ENCODE assay signal across 20 cellular contexts in genomic region chr20:62418709-62419487, GRCh38. TPM values are rescaled to one million over a fixed set of nuclear protein-coding genes. Genes with fewer than 3 reads are reported as not detected.
DNase-seq lines count a peak whose midpoint lies in the region; ATAC-seq, FAIRE-seq and TF ChIP-seq lines count a peak whose summit lies in the region.
"Had no signal": no experiment of that assay in that cellular context is flagged by ENCODE, and none has a peak within 500 bp of the region (broad histone marks: within the 10 kb centered on the region; RNA-seq: fewer than 3 reads in every experiment).

No MANE protein-coding gene starts in this region.

- FAIRE-seq in HTR-8/SVneo (lab: Jason Lieb, UNC): peak; percentile 9
- no peak for FAIRE-seq in H1 (lab: Jason Lieb, UNC)
- FAIRE-seq: A204.1, D721Med, GM12892, GM18507 had no signal

- H3K27me3 Mint-ChIP-seq in stimulated activated memory B cell treated with anti-CD40 and anti-IgM and Interleukin-4, amounts not matched to agents 10 μg/mL and 1 μg/mL and 100 μg/mL, for 72 hours: peaks cover 50% of the 10 kb centered on the region
- H3K27me3 Mint-ChIP-seq: CD4-positive, CD25-positive, alpha-beta regulatory T cell; CD8-positive, alpha-beta memory T cell had no signal

- H3K27ac ChIP-seq in H1 (ENCODE audit: low read depth, low read length) (no peak overlapping the region; the same call in 1 of the 2 replicates), gastrocnemius medialis (no peak overlapping the region)

- H3K4me3 ChIP-seq in H1 (ENCODE audit: extremely low read depth in 1 of 4, insufficient read depth in 2 of 4, low read depth in 3 of 4, low read length in 4 of 4) (no peak overlapping the region), gastrocnemius medialis (no peak overlapping the region)
- H3K4me3 ChIP-seq: GM23338 had no signal

- H3K27me3 ChIP-seq in H1 (replicated peaks in 1 of 4; ENCODE audit: control insufficient read depth in 3 of 4, extremely low read depth in 1 of 4, insufficient read depth in 3 of 4, low read length in 3 of 4) (no peaks in the 10 kb centered on the region), gastrocnemius medialis (peaks cover 9 to 13% (median 9%) of the 10 kb centered on the region in 3 donors)
- H3K27me3 ChIP-seq: BE2C had no signal

- H2BK5ac ChIP-seq in H1 (ENCODE audit: low read depth, low read length): no peak overlapping the region; the same call in 1 of the 2 replicates

- no peak overlapping the region for H2AK5ac ChIP-seq in H1 (ENCODE audit: low read depth, low read length)

- no peak overlapping the region for H3K18ac ChIP-seq in H1 (ENCODE audit: extremely low read depth, low read length)

- H2BK20ac ChIP-seq in H1 (ENCODE audit: low read length): no peak overlapping the region

- H3K23me2 ChIP-seq in H1 (ENCODE audit: low read depth, low read length): no peaks in the 10 kb centered on the region

- H3K56ac ChIP-seq in H1 (replicated peaks; ENCODE audit: insufficient read length, low read depth, low read length): no peak overlapping the region

- no peaks in the 10 kb centered on the region for H3K79me2 ChIP-seq in H1 (ENCODE audit: control insufficient read depth in 1 of 2, insufficient read depth in 2 of 2, low read length in 2 of 2)

- no peak for TF ChIP-seq RAD21 in H1 (IDR thresholded peaks at IDR 0.05 in 1 of 2, conservative IDR thresholded peaks at IDR 0.05 in 1 of 2; ENCODE audit: low read depth in 2 of 2, low read length in 2 of 2)

- H3K4me1 Mint-ChIP-seq in stimulated activated memory B cell treated with anti-CD40 and anti-IgM and Interleukin-4, amounts not matched to agents 10 μg/mL and 1 μg/mL and 100 μg/mL, for 72 hours: no peaks in the 10 kb centered on the region
- H3K4me1 Mint-ChIP-seq: CD4-positive, CD25-positive, alpha-beta regulatory T cell had no signal

- no peak overlapping the region for H3K4ac ChIP-seq in H1 (replicated peaks; ENCODE audit: insufficient read length, low read depth, low read length)

- in situ Hi-C loops in gastrocnemius medialis (cut with MboI; ENCODE audit: low sequenced_read_pairs in 4 of 4): no loop called here

- TF ChIP-seq POLR2A in H1 (IDR thresholded peaks at IDR 0.05; ENCODE audit: control extremely low read depth in 1 of 2, low read depth in 2 of 2, low read length in 2 of 2) (no peak), gastrocnemius medialis (IDR thresholded peaks at IDR 0.05) (no peak)

- no peak for ATAC-seq in stimulated activated memory B cell treated with anti-CD40 and anti-IgM and Interleukin-4, amounts not matched to agents 10 μg/mL and 1 μg/mL and 100 μg/mL, for 72 hours
- ATAC-seq in GM21717 (IDR thresholded peaks at IDR 0.05; ENCODE audit: unreplicated experiment) (no peak), gastrocnemius medialis (no peak)
- ATAC-seq: GM23338 had no signal

- no peak for TF ChIP-seq CTCF in H1 (IDR thresholded peaks at IDR 0.05; ENCODE audit: control extremely low read depth in 1 of 3, insufficient read depth in 1 of 3, low read depth in 1 of 3, low read length in 3 of 3)
- no peak for TF ChIP-seq CTCF in gastrocnemius medialis (IDR thresholded peaks at IDR 0.05 in 4 of 5, conservative IDR thresholded peaks at IDR 0.05 in 1 of 5)

- no peak overlapping the region for H3K23ac ChIP-seq in H1 (ENCODE audit: insufficient read length)

- H2BK120ac ChIP-seq in H1 (replicated peaks; ENCODE audit: low read depth, low read length): no peak overlapping the region

- peaks cover 0 to 5% (median 0%) of the 10 kb centered on the region in 4 experiments; a peak in 4 of 7 replicates for H3K4me1 ChIP-seq in H1 (replicated peaks in 1 of 4; ENCODE audit: control insufficient read depth in 3 of 4, insufficient read depth in 4 of 4, low read length in 3 of 4)
- H3K4me1 ChIP-seq in gastrocnemius medialis: no peaks in the 10 kb centered on the region
- H3K4me1 ChIP-seq: BE2C had no signal

- H3K27ac Mint-ChIP-seq in stimulated activated memory B cell treated with anti-CD40 and anti-IgM and Interleukin-4, amounts not matched to agents 10 μg/mL and 1 μg/mL and 100 μg/mL, for 72 hours: no peak overlapping the region
- H3K27ac Mint-ChIP-seq: CD4-positive, CD25-positive, alpha-beta regulatory T cell; CD8-positive, alpha-beta memory T cell; GM23338; H9 had no signal

- peaks cover 0 to 8% of the 10 kb centered on the region in 2 experiments for H4K20me1 ChIP-seq in H1 (replicated peaks in 1 of 2; ENCODE audit: control insufficient read depth in 1 of 2, insufficient read depth in 2 of 2, low read length in 2 of 2)

- intact Hi-C loops in gastrocnemius medialis (cut with DNase I; ENCODE audit: low total_unique reads): no loop called here

- H3K14ac ChIP-seq in H1 (ENCODE audit: insufficient read length): no peak overlapping the region

- no peaks in the 10 kb centered on the region; a peak in 1 of 8 replicates for H3K36me3 ChIP-seq in H1 (ENCODE audit: control insufficient read depth in 2 of 4, insufficient read depth in 4 of 4, low read length in 3 of 4)
- no peaks in the 10 kb centered on the region for H3K36me3 ChIP-seq in gastrocnemius medialis
- H3K36me3 ChIP-seq: BE2C had no signal

- POLR2A ChIA-PET in H1 (lab: Charles Lee; ENCODE audit: partially characterized antibody): interaction anchor here (0.6 to 0.7 kb wide), 2 partner anchors 14 to 41 kb away, joined by 3 to 4 read pairs; no protein-coding TSS in a partner anchor

- DNase-seq in HTR-8/SVneo (ENCODE audit: insufficient read length, low spot score) (no peak), H1 (ENCODE audit: low read depth in 1 of 2, low spot score in 2 of 2) (no peak), gastrocnemius medialis (no peak)
- DNase-seq: ACHN; BE2C; C1 segment of cervical spinal cord; CD4-positive, CD25-positive, alpha-beta regulatory T cell; CD8-positive, alpha-beta memory T cell; COR-L47; DMS79; GDM1; H9 had no signal

- H2AFZ ChIP-seq in H1 (ENCODE audit: low read length): no peak overlapping the region
- H2AFZ ChIP-seq: GM23338 had no signal

- WGBS in H1 (ENCODE audit: extremely low coverage in 1 of 2, insufficient coverage in 1 of 2, insufficient read length in 1 of 2, insufficient replicate concordance in 2 of 2, low coverage in 1 of 2, low lambda C conversion rate in 2 of 2, missing lambda C conversion rate in 1 of 2), 2 experiments: 84% methylated on average over 15 of the region's 19 CpGs; no CpG with 5 or more reads in 1 of the 2 experiments

- H2BK12ac ChIP-seq in H1 (ENCODE audit: low read depth, low read length): no peak overlapping the region

- H3K79me1 ChIP-seq in H1 (ENCODE audit: low read depth, low read length): no peaks in the 10 kb centered on the region

- no peak overlapping the region for H3K4me2 ChIP-seq in H1 (ENCODE audit: insufficient read depth in 1 of 2, low read depth in 2 of 2, low read length in 2 of 2)
- H3K4me2 ChIP-seq: GM23338 had no signal

- 0 out of 2 replicates have a peak overlapping the region, but pooled peaks have one; percentile 29 for H2BK15ac ChIP-seq in H1 (ENCODE audit: low read length)

- H3K9me3 Mint-ChIP-seq in stimulated activated memory B cell treated with anti-CD40 and anti-IgM and Interleukin-4, amounts not matched to agents 10 μg/mL and 1 μg/mL and 100 μg/mL, for 72 hours: peaks cover 4% of the 10 kb centered on the region
- H3K9me3 Mint-ChIP-seq: CD4-positive, CD25-positive, alpha-beta regulatory T cell; CD8-positive, alpha-beta memory T cell; GM23338 had no signal

- H3K9me3 ChIP-seq in H1 (ENCODE audit: insufficient read depth in 2 of 2, low read depth in 1 of 2, low read length in 1 of 2) (no peaks in the 10 kb centered on the region), gastrocnemius medialis (no peaks in the 10 kb centered on the region)
- H3K9me3 ChIP-seq: BE2C had no signal

- no peaks in the 10 kb centered on the region for H3K36me3 Mint-ChIP-seq in stimulated activated memory B cell treated with anti-CD40 and anti-IgM and Interleukin-4, amounts not matched to agents 10 μg/mL and 1 μg/mL and 100 μg/mL, for 72 hours
- H3K36me3 Mint-ChIP-seq: CD4-positive, CD25-positive, alpha-beta regulatory T cell; CD8-positive, alpha-beta memory T cell had no signal

- no peak overlapping the region for H3K9ac ChIP-seq in H1 (replicated peaks in 1 of 4; ENCODE audit: extremely low read depth in 1 of 4, low read depth in 3 of 4, low read length in 3 of 4)

- no peak overlapping the region for H3K4me3 Mint-ChIP-seq in stimulated activated memory B cell treated with anti-CD40 and anti-IgM and Interleukin-4, amounts not matched to agents 10 μg/mL and 1 μg/mL and 100 μg/mL, for 72 hours
- H3K4me3 Mint-ChIP-seq: CD4-positive, CD25-positive, alpha-beta regulatory T cell; CD8-positive, alpha-beta memory T cell; GM23338; H9 had no signal

- H4K5ac ChIP-seq in H1 (ENCODE audit: insufficient read length, low read depth, low read length): no peak overlapping the region

- no peak for TF ChIP-seq EP300 in H1 (IDR thresholded peaks at IDR 0.05; ENCODE audit: borderline replicate concordance in 1 of 2, low read depth in 2 of 2, low read length in 2 of 2)

- no peak overlapping the region for H4K91ac ChIP-seq in H1 (replicated peaks; ENCODE audit: insufficient read length, low read length)

- H4K8ac ChIP-seq in H1 (ENCODE audit: extremely low read depth, insufficient read depth, low read length): peak overlapping the region; percentile 5; the same call in 1 of the 2 replicates

- CTCF ChIA-PET in H1 (lab: Charles Lee; ENCODE audit: partially characterized antibody): interaction anchor here (1.0 to 3.2 kb wide), 5 partner anchors 8 to 130 kb away, joined by 3 to 14 read pairs (median 9); no protein-coding TSS in a partner anchor

RNA-seq across cellular contexts. Expression of gene RBBP8NL, which starts 8.4 kb away (rescaled TPM):
- total RNA-seq in H1 (2021; fragmentation: NEBNext Ultra II Directional; extraction: Animal tissue kit (Norgen Biotek cat#: 25700)): 0.43 and 0.59 TPM in 2 replicates
- 0.48 and 0.88 TPM in 2 replicates for polyA plus RNA-seq in H1 (2011; rRNA removed)
- 0.75 TPM for polyA plus RNA-seq in H1 (2011; cell fraction: cytosol; rRNA removed)
- polyA plus RNA-seq in H1 (2011; cell fraction: nucleus; rRNA removed): 1.4 TPM
- polyA plus RNA-seq in H1 (2012, experiment 1 of 2): 0.55 to 1.1 TPM (median 0.65 TPM) in 4 replicates
- 0.46 TPM for polyA plus RNA-seq in H1 (2012, experiment 2 of 2)
- polyA plus RNA-seq in H1 (2013, experiment 1 of 2): 0.71 TPM
- polyA plus RNA-seq in H1 (2013, experiment 2 of 2): 0.63 TPM
- 0.09 and 0.20 TPM in 2 replicates for polyA minus RNA-seq in H1 (2011; rRNA and poly(A)+ RNA removed)
- polyA minus RNA-seq in H1 (2011; cell fraction: cytosol; rRNA and poly(A)+ RNA removed): 1.4 TPM
- polyA minus RNA-seq in H1 (2011; cell fraction: nucleus; rRNA and poly(A)+ RNA removed): 1.9 TPM
- not detected for total RNA-seq in gastrocnemius medialis
- total RNA-seq: CD4-positive, CD25-positive, alpha-beta regulatory T cell; CD8-positive, alpha-beta memory T cell; Daoy had no signal
- polyA plus RNA-seq: CD4-positive, CD25-positive, alpha-beta regulatory T cell; CD8-positive, alpha-beta memory T cell had no signal

RNA-seq across cellular contexts. Expression of gene CABLES2, which starts 11.8 kb away (rescaled TPM):
- 8.0 TPM in 2 replicates for total RNA-seq in H1 (2021; fragmentation: NEBNext Ultra II Directional; extraction: Animal tissue kit (Norgen Biotek cat#: 25700))
- polyA plus RNA-seq in H1 (2011; rRNA removed): 8.8 and 10.5 TPM in 2 replicates
- 6.5 TPM for polyA plus RNA-seq in H1 (2011; cell fraction: cytosol; rRNA removed)
- 9.7 TPM for polyA plus RNA-seq in H1 (2011; cell fraction: nucleus; rRNA removed)
- polyA plus RNA-seq in H1 (2012, experiment 1 of 2): 8.2 to 10.9 TPM (median 9.6 TPM) in 4 replicates
- polyA plus RNA-seq in H1 (2012, experiment 2 of 2): 7.4 TPM
- polyA plus RNA-seq in H1 (2013, experiment 1 of 2): 5.3 TPM
- 5.6 TPM for polyA plus RNA-seq in H1 (2013, experiment 2 of 2)
- 5.2 and 5.7 TPM in 2 replicates for polyA minus RNA-seq in H1 (2011; rRNA and poly(A)+ RNA removed)
- 7.8 TPM for polyA minus RNA-seq in H1 (2011; cell fraction: cytosol; rRNA and poly(A)+ RNA removed)
- polyA minus RNA-seq in H1 (2011; cell fraction: nucleus; rRNA and poly(A)+ RNA removed): 4.3 TPM
- 1 to 10 TPM; 3.6 to 9.3 (median 4.2) TPM for total RNA-seq in gastrocnemius medialis

RNA-seq across cellular contexts. Expression of gene RPS21, which starts 32.0 kb away (rescaled TPM):
- 1,787 and 1,829 TPM in 2 replicates for total RNA-seq in H1 (2021; fragmentation: NEBNext Ultra II Directional; extraction: Animal tissue kit (Norgen Biotek cat#: 25700))
- 7,219 and 8,331 TPM in 2 replicates for polyA plus RNA-seq in H1 (2011; rRNA removed)
- polyA plus RNA-seq in H1 (2011; cell fraction: cytosol; rRNA removed): 7,720 TPM
- 4,705 TPM for polyA plus RNA-seq in H1 (2011; cell fraction: nucleus; rRNA removed)
- 4,429 to 5,604 TPM (median 4,871 TPM) in 4 replicates for polyA plus RNA-seq in H1 (2012, experiment 1 of 2)
- polyA plus RNA-seq in H1 (2012, experiment 2 of 2): 4,124 TPM
- polyA plus RNA-seq in H1 (2013, experiment 1 of 2): 4,907 TPM
- 4,204 TPM for polyA plus RNA-seq in H1 (2013, experiment 2 of 2)
- 654 and 663 TPM in 2 replicates for polyA minus RNA-seq in H1 (2011; rRNA and poly(A)+ RNA removed)
- 718 TPM for polyA minus RNA-seq in H1 (2011; cell fraction: cytosol; rRNA and poly(A)+ RNA removed)
- polyA minus RNA-seq in H1 (2011; cell fraction: nucleus; rRNA and poly(A)+ RNA removed): 1,108 TPM
- 1,000 to 10,000 TPM; 1,167 to 4,037 (median 2,295) TPM for total RNA-seq in gastrocnemius medialis

RNA-seq across cellular contexts. Expression of gene LAMA5, which starts 51.8 kb away (rescaled TPM):
- total RNA-seq in H1 (2021; fragmentation: NEBNext Ultra II Directional; extraction: Animal tissue kit (Norgen Biotek cat#: 25700)): 210 and 225 TPM in 2 replicates
- 34.4 and 90.7 TPM in 2 replicates for polyA plus RNA-seq in H1 (2011; rRNA removed)
- polyA plus RNA-seq in H1 (2011; cell fraction: cytosol; rRNA removed): 57.6 TPM
- 648 TPM for polyA plus RNA-seq in H1 (2011; cell fraction: nucleus; rRNA removed)
- 136 to 235 TPM (median 223 TPM) in 4 replicates for polyA plus RNA-seq in H1 (2012, experiment 1 of 2)
- polyA plus RNA-seq in H1 (2012, experiment 2 of 2): 130 TPM
- 107 TPM for polyA plus RNA-seq in H1 (2013, experiment 1 of 2)
- 82.4 TPM for polyA plus RNA-seq in H1 (2013, experiment 2 of 2)
- polyA minus RNA-seq in H1 (2011; rRNA and poly(A)+ RNA removed): 24.2 and 31.4 TPM in 2 replicates
- polyA minus RNA-seq in H1 (2011; cell fraction: cytosol; rRNA and poly(A)+ RNA removed): 70.1 TPM
- 212 TPM for polyA minus RNA-seq in H1 (2011; cell fraction: nucleus; rRNA and poly(A)+ RNA removed)
- 10 to 100 TPM; 13.0 to 35.8 (median 22.7) TPM for total RNA-seq in gastrocnemius medialis
- polyA plus RNA-seq: CD8-positive, alpha-beta memory T cell had no signal

RNA-seq across cellular contexts. Expression of gene GATA5, which starts 56.9 kb away (rescaled TPM):
- 0.11 and 0.15 TPM in 2 replicates for total RNA-seq in H1 (2021; fragmentation: NEBNext Ultra II Directional; extraction: Animal tissue kit (Norgen Biotek cat#: 25700))
- polyA plus RNA-seq in H1 (2011; rRNA removed): 0.08 TPM in 2 replicates
- polyA plus RNA-seq in H1 (2011; cell fraction: cytosol; rRNA removed): 0.10 TPM
- 0.14 TPM for polyA plus RNA-seq in H1 (2011; cell fraction: nucleus; rRNA removed)
- 0.11 to 0.17 TPM (median 0.12 TPM) in 3 of 4 replicates, not detected in the other for polyA plus RNA-seq in H1 (2012, experiment 1 of 2)
- 0.12 TPM for polyA plus RNA-seq in H1 (2012, experiment 2 of 2)
- polyA plus RNA-seq in H1 (2013, experiment 1 of 2): 0.08 TPM
- 0.07 TPM for polyA plus RNA-seq in H1 (2013, experiment 2 of 2)
- polyA minus RNA-seq in H1 (2011; rRNA and poly(A)+ RNA removed): 0.05 and 0.06 TPM in 2 replicates
- not detected for polyA minus RNA-seq in H1 (2011; cell fraction: cytosol; rRNA and poly(A)+ RNA removed)
- polyA minus RNA-seq in H1 (2011; cell fraction: nucleus; rRNA and poly(A)+ RNA removed): not detected
- not detected for total RNA-seq in gastrocnemius medialis
- total RNA-seq: CD4-positive, CD25-positive, alpha-beta regulatory T cell; CD8-positive, alpha-beta memory T cell; Daoy had no signal
- polyA plus RNA-seq: CD4-positive, CD25-positive, alpha-beta regulatory T cell; CD8-positive, alpha-beta memory T cell had no signal
